1 cellular context compared by ENCODE assay signal in the genomic region with DNA sequence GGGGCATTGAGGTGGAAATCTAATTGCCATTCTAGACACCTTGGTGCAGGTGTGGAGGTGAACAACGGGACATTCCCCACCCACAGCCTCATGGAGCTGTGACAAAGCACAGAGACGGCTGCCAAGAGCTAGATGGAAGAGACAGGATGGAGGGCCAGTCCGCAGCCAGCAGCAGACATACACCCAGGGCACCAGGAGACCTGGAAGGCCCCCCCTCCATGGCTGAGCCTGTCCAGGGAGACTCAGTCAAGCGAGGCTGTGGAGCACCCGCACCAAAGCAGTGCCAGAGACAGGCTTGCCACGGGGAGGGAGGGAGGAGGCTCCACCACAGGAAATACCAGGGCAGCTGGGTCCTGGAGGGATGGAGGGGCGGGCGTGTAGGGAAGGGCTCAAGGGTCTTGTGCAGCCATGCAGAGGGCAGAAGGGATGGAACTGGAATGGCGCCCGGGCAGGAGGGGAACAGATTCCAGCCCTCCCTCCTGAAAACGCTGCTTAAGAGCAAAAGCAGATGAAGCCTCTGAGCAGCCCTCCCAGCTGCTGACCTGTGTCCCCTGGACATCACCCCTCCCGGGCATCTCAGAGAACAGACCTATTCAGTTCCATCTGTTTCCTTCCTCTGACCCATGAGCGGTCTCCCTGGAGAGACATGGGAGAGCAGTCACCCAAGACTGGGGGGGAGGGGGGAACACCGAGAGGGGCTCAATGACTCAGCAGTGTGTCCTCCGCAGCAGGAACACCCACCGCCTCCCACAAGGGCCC.
TF ChIP-seq lines count a peak whose summit lies in the region.

No MANE protein-coding gene starts in this region.

TF ChIP-seq in HepG2, 621 proteins besides CTCF, POLR2A, EP300 and RAD21:
- TF ChIP-seq TEAD3 (CRISPR knock-in tag; optimal IDR thresholded peaks at IDR 0.05; ENCODE audit: borderline replicate concordance) (peak; percentile 60), MYC (CRISPR knock-in tag; IDR thresholded peaks at IDR 0.05; ENCODE audit: borderline replicate concordance) (0 out of 2 replicates have a peak, but pooled peaks have one; percentile 21), ELF4 (CRISPR knock-in tag; IDR thresholded peaks at IDR 0.05; ENCODE audit: borderline replicate concordance) (no peak), ARID4A (CRISPR knock-in tag; IDR thresholded peaks at IDR 0.05; ENCODE audit: borderline replicate concordance) (0 out of 2 replicates have a peak, but pooled peaks have one; percentile 29), ZBTB1 (CRISPR knock-in tag; IDR thresholded peaks at IDR 0.05; ENCODE audit: borderline replicate concordance) (no peak), SRSF1 (optimal IDR thresholded peaks at IDR 0.05; ENCODE audit: low read depth, low read length) (no peak), ZNF263 (CRISPR knock-in tag; IDR thresholded peaks at IDR 0.05) (0 out of 2 replicates have a peak, but pooled peaks have one; percentile 18), TFAP4 (IDR thresholded peaks at IDR 0.05; ENCODE audit: borderline replicate concordance, low read depth) (peak; percentile 69; the same call in 1 of the 2 replicates), ZNF747 (CRISPR knock-in tag; IDR thresholded peaks at IDR 0.05; ENCODE audit: borderline replicate concordance) (no peak), MIER3 (CRISPR knock-in tag; IDR thresholded peaks at IDR 0.05; ENCODE audit: borderline replicate concordance) (no peak), NFE2L2 (IDR thresholded peaks at IDR 0.05; ENCODE audit: low read length) (peak; percentile 21; the same call in 1 of the 2 replicates), ZNF768 (CRISPR knock-in tag; IDR thresholded peaks at IDR 0.05) (no peak), HOXA7 (CRISPR knock-in tag; IDR thresholded peaks at IDR 0.05) (no peak)
- TF ChIP-seq, protein P1, sequence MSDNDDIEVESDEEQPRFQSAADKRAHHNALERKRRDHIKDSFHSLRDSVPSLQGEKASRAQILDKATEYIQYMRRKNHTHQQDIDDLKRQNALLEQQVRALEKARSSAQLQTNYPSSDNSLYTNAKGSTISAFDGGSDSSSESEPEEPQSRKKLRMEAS (IDR thresholded peaks at IDR 0.05), result peak; percentile 30; the same call in 1 of the 2 replicates
- TF ChIP-seq, protein P2, sequence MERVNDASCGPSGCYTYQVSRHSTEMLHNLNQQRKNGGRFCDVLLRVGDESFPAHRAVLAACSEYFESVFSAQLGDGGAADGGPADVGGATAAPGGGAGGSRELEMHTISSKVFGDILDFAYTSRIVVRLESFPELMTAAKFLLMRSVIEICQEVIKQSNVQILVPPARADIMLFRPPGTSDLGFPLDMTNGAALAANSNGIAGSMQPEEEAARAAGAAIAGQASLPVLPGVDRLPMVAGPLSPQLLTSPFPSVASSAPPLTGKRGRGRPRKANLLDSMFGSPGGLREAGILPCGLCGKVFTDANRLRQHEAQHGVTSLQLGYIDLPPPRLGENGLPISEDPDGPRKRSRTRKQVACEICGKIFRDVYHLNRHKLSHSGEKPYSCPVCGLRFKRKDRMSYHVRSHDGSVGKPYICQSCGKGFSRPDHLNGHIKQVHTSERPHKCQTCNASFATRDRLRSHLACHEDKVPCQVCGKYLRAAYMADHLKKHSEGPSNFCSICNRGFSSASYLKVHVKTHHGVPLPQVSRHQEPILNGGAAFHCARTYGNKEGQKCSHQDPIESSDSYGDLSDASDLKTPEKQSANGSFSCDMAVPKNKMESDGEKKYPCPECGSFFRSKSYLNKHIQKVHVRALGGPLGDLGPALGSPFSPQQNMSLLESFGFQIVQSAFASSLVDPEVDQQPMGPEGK (CRISPR knock-in tag; IDR thresholded peaks at IDR 0.05), result 0 out of 2 replicates have a peak, but pooled peaks have one; percentile 23
- TF ChIP-seq, protein P3, sequence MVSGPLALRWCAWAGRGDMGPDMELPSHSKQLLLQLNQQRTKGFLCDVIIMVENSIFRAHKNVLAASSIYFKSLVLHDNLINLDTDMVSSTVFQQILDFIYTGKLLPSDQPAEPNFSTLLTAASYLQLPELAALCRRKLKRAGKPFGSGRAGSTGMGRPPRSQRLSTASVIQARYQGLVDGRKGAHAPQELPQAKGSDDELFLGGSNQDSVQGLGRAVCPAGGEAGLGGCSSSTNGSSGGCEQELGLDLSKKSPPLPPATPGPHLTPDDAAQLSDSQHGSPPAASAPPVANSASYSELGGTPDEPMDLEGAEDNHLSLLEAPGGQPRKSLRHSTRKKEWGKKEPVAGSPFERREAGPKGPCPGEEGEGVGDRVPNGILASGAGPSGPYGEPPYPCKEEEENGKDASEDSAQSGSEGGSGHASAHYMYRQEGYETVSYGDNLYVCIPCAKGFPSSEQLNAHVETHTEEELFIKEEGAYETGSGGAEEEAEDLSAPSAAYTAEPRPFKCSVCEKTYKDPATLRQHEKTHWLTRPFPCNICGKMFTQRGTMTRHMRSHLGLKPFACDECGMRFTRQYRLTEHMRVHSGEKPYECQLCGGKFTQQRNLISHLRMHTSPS (CRISPR knock-in tag; IDR thresholded peaks at IDR 0.05; ENCODE audit: low read depth), result 0 out of 2 replicates have a peak, but pooled peaks have one; percentile 50
